9 cellular contexts compared by ENCODE assay signal in the genomic region with DNA sequence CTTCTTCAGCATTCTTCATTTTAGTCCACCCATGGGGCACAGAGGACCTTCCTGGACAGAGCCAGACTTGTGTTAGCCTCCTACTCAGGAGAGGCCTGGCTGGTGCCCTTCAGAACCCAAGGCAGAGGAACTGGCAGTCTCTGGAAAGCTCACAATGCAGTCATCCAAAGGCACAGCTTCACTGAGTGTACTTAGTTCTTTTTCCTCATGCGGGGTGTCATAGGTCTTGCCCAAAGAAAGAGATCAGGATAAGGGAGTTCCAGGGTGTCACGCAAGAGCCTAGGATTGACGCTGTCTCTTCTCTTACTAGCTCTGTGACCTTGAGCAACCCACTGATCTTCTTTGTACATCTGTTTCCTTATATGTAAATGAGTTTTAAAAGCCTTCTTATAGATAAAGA. TPM values are rescaled to one million over a fixed set of nuclear protein-coding genes. Genes with fewer than 3 reads are reported as not detected.
DNase-seq lines count a peak whose midpoint lies in the region; ATAC-seq and TF ChIP-seq lines count a peak whose summit lies in the region.
"Had no signal": no experiment of that assay in that cellular context is flagged by ENCODE, and none has a peak within 500 bp of the region (broad histone marks: within the 10 kb centered on the region; RNA-seq: fewer than 3 reads in every experiment).

No MANE protein-coding gene starts in this region.

- peak overlapping the region; percentile 66 for H3K27ac Mint-ChIP-seq in activated naive CD4-positive, alpha-beta T cell treated with anti-CD3 and anti-CD28 coated beads for 36 hours
- H3K27ac Mint-ChIP-seq in mesothelial cell of epicardium (peak overlapping the region; percentile 99), type B pancreatic cell (peak overlapping the region; percentile 25), T-cell (peak overlapping the region in 1 of 2 donors; percentile 64)

- H3K36me3 Mint-ChIP-seq in activated naive CD4-positive, alpha-beta T cell treated with anti-CD3 and anti-CD28 coated beads for 36 hours (ENCODE audit: low read depth) = no peaks in the 10 kb centered on the region
- peaks cover 7% of the 10 kb centered on the region for H3K36me3 Mint-ChIP-seq in mesothelial cell of epicardium
- H3K36me3 Mint-ChIP-seq in type B pancreatic cell = no peaks in the 10 kb centered on the region
- H3K36me3 Mint-ChIP-seq in T-cell = peaks cover 4% of the 10 kb centered on the region

- DNase-seq in activated naive CD4-positive, alpha-beta T cell treated with anti-CD3 and anti-CD28 coated beads for 36 hours = no peak
- DNase-seq in activated naive CD4-positive, alpha-beta T cell treated with Interleukin-2 at 50 U/mL for 16 hours = no peak
- DNase-seq in brain microvascular endothelial cell (peak; percentile 88), mesothelial cell of epicardium (ENCODE audit: low spot score in 2 of 2, unreplicated experiment in 2 of 2) (no peak), type B pancreatic cell (ENCODE audit: extremely low spot score, unreplicated experiment) (no peak), T-cell (no peak), OCI-M1 (lab: John Stamatoyannopoulos, UW) (no peak)
- DNase-seq: stimulated activated CD4-positive, alpha-beta T cell treated with anti-CD3 and anti-CD28 coated beads, Interleukin-2, amount 100 ng/mL, for 24 hours had no signal

- H3K4me3 ChIP-seq in brain microvascular endothelial cell (ENCODE audit: low read depth, low read length) = no peak overlapping the region

- peaks cover 61% of the 10 kb centered on the region for H3K4me1 Mint-ChIP-seq in activated naive CD4-positive, alpha-beta T cell treated with anti-CD3 and anti-CD28 coated beads for 36 hours (ENCODE audit: low read depth)
- peaks cover 46% of the 10 kb centered on the region for H3K4me1 Mint-ChIP-seq in mesothelial cell of epicardium
- H3K4me1 Mint-ChIP-seq in type B pancreatic cell (ENCODE audit: unreplicated experiment) = peaks cover 12% of the 10 kb centered on the region
- peaks cover 25 to 42% (median 30%) of the 10 kb centered on the region in 3 donors for H3K4me1 Mint-ChIP-seq in T-cell

- no peaks in the 10 kb centered on the region for H3K36me3 ChIP-seq in brain microvascular endothelial cell (replicated peaks)

- ATAC-seq in T-cell (replicated peaks in 1 of 4) = no peak
- ATAC-seq in HG03280 (IDR thresholded peaks at IDR 0.05; ENCODE audit: unreplicated experiment) = no peak

- POLR2A ChIA-PET in T-cell (lab: Charles Lee) = no interaction called here

- TF ChIP-seq CTCF in brain microvascular endothelial cell (IDR thresholded peaks at IDR 0.05; ENCODE audit: low read depth, low read length, missing control alignments) (no peak), mesothelial cell of epicardium (IDR thresholded peaks at IDR 0.05; ENCODE audit: unreplicated experiment) (no peak), type B pancreatic cell (conservative IDR thresholded peaks at IDR 0.05) (no peak)

- no peaks in the 10 kb centered on the region for H3K27me3 Mint-ChIP-seq in activated naive CD4-positive, alpha-beta T cell treated with anti-CD3 and anti-CD28 coated beads for 36 hours (ENCODE audit: low read depth)
- H3K27me3 Mint-ChIP-seq in mesothelial cell of epicardium (ENCODE audit: low read depth) (no peaks in the 10 kb centered on the region), type B pancreatic cell (no peaks in the 10 kb centered on the region), T-cell (no peaks in the 10 kb centered on the region)

- H3K27me3 ChIP-seq in brain microvascular endothelial cell (replicated peaks) = no peaks in the 10 kb centered on the region

- CTCF ChIA-PET in activated naive CD4-positive, alpha-beta T cell treated with anti-CD3 and anti-CD28 coated beads for 36 hours (lab: Charles Lee) = interaction anchor here (1.2 to 1.5 kb wide), 3 partner anchors 46 to 98 kb away, joined by 3 to 5 read pairs (median 5); a partner anchor contains a TSS
- CTCF ChIA-PET in T-cell (lab: Charles Lee) = no interaction called here

- H3K9me3 Mint-ChIP-seq in activated naive CD4-positive, alpha-beta T cell treated with anti-CD3 and anti-CD28 coated beads for 36 hours = peaks cover 8% of the 10 kb centered on the region
- peaks cover 17% of the 10 kb centered on the region for H3K9me3 Mint-ChIP-seq in mesothelial cell of epicardium
- peaks cover 5% of the 10 kb centered on the region for H3K9me3 Mint-ChIP-seq in type B pancreatic cell
- H3K9me3 Mint-ChIP-seq in T-cell = peaks cover 5% of the 10 kb centered on the region in 3 donors

- intact Hi-C loops in activated naive CD4-positive, alpha-beta T cell treated with anti-CD3 and anti-CD28 coated beads for 36 hours (cut with micrococcal nuclease) = loop anchor here (2.0 kb wide), 1 partner anchor 57 kb away; no protein-coding TSS in a partner anchor

- peak overlapping the region; percentile 10 for H3K4me3 Mint-ChIP-seq in activated naive CD4-positive, alpha-beta T cell treated with anti-CD3 and anti-CD28 coated beads for 36 hours
- H3K4me3 Mint-ChIP-seq in mesothelial cell of epicardium = no peak overlapping the region
- no peak overlapping the region for H3K4me3 Mint-ChIP-seq in type B pancreatic cell
- H3K4me3 Mint-ChIP-seq in T-cell = no peak overlapping the region

- peak overlapping the region; percentile 99 for H3K27ac ChIP-seq in brain microvascular endothelial cell

- in situ Hi-C loops in brain microvascular endothelial cell (cut with HindIII; ENCODE audit: low pct_ligation_motif_present, low sequenced_read_pairs) = no loop called here

RNA-seq across cellular contexts. Expression of a gene that starts 58.7 kb away (rescaled TPM):
- total RNA-seq in activated naive CD4-positive, alpha-beta T cell treated with anti-CD3 and anti-CD28 coated beads for 36 hours = 10 to 100 TPM; 50.0 to 53.6 TPM
- total RNA-seq in mesothelial cell of epicardium (25.7 to 26.6 TPM (median 25.9 TPM) in 3 replicates), type B pancreatic cell (ENCODE audit: low replicate concordance) (11.9 and 20.1 TPM in 2 replicates), T-cell (1 to 10 TPM; 1.3 to 4.6 (median 2.2) TPM)
